9 cellular contexts compared by ENCODE assay signal in the genomic region with DNA sequence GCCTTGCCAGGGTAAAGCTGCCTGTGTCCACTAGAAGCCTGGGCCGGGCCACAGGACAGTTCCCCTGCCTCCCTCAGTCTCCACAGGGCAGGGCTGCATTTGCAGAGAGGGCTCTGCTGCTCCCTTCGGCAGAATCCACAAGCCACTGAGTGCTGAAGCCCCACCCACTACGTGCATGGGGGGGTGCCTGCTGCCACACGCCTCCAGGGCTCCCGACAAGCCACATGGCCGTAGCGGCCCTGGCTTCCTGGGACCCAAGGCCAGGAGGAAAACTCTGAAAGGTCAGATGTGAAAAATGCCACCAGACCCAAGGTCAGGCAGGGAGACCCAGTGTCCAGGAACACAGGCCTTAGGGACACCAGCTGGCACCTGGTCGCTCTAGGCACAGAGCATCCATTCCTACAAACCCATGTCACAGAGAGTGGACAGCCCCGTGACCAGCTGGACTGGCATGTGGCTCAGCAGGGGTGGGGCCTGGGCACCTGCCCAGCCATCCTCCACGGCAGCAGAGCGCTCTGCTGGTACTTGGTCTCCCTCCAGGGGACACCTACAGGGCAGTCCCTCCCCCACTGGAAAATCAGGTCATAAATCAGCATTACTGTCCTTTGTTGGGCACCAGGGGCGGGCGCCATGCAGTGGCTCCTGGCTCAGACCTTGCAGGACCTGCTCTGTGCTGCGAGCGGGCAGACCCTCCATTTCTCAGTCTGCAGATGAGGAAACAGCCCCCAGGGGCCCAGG. TPM values are rescaled to one million over a fixed set of nuclear protein-coding genes. Genes with fewer than 3 reads are reported as not detected.
A peak's percentile ranks its signal among the peaks of the same experiment; 100 is the strongest.
DNase-seq lines count a peak whose midpoint lies in the region; ATAC-seq and TF ChIP-seq lines count a peak whose summit lies in the region.
"Had no signal": no experiment of that assay in that cellular context is flagged by ENCODE, and none has a peak within 500 bp of the region (broad histone marks: within the 10 kb centered on the region; RNA-seq: fewer than 3 reads in every experiment).

No MANE protein-coding gene starts in this region.

- DNase-seq in IMR-90 (no peak), Panc1 (ENCODE audit: low read depth, low spot score) (no peak), stomach (peak; percentile 79), NCI-H2107 (lab: John Stamatoyannopoulos, UW) (no peak)
- DNase-seq: activated naive CD4-positive, alpha-beta T cell treated with anti-CD3 and anti-CD28 coated beads for 36 hours; foreskin keratinocyte had no signal

- H3K9me3 ChIP-seq in IMR-90 (ENCODE audit: control insufficient read depth, insufficient read depth, low read length) = no peaks in the 10 kb centered on the region
- no peaks in the 10 kb centered on the region for H3K9me3 ChIP-seq in Panc1 (ENCODE audit: control insufficient read depth, insufficient read depth, low read depth, low read length)
- H3K9me3 ChIP-seq in stomach = no peaks in the 10 kb centered on the region

- no peak overlapping the region for H4K91ac ChIP-seq in IMR-90 (ENCODE audit: insufficient read depth, low read depth, low read length)

- peaks cover 12% of the 10 kb centered on the region; the same call in 1 of the 2 replicates for H3K9me1 ChIP-seq in IMR-90 (ENCODE audit: insufficient read depth, low read length)

- ATAC-seq in IMR-90 (ENCODE audit: low read depth) (no peak), Panc1 (no peak), GM19463 (IDR thresholded peaks at IDR 0.05; ENCODE audit: unreplicated experiment) (no peak), HG02973 (IDR thresholded peaks at IDR 0.05; ENCODE audit: unreplicated experiment) (no peak)

- peaks cover 77% of the 10 kb centered on the region for H4K20me1 ChIP-seq in IMR-90 (ENCODE audit: insufficient read depth, low read length)

- CTCF ChIA-PET in IMR-90 (lab: Yijun Ruan, JAX) (no interaction called here), Panc1 (lab: Charles Lee) (no interaction called here)

- peak overlapping the region; percentile 19; the same call in 1 of the 2 replicates for H2AK5ac ChIP-seq in IMR-90 (ENCODE audit: low read depth, low read length)

- TF ChIP-seq CTCF in IMR-90 (conservative IDR thresholded peaks at IDR 0.05; ENCODE audit: low read depth, low read length) (no peak), Panc1 (IDR thresholded peaks at IDR 0.05) (no peak), stomach (IDR thresholded peaks at IDR 0.05) (peak in 1 of 7 experiments; percentile 10)

- no peak overlapping the region for H3K4me2 ChIP-seq in IMR-90 (ENCODE audit: low read depth, low read length)

- H3K36me3 ChIP-seq in IMR-90 (ENCODE audit: control insufficient read depth, insufficient read depth, low read length) (no peaks in the 10 kb centered on the region), Panc1 (ENCODE audit: control insufficient read depth, insufficient read depth, low read length) (no peaks in the 10 kb centered on the region), stomach (no peaks in the 10 kb centered on the region)

- H3K4me1 ChIP-seq in IMR-90 (ENCODE audit: control insufficient read depth, insufficient read depth, low read length) (peaks cover 34% of the 10 kb centered on the region), Panc1 (ENCODE audit: control insufficient read depth, insufficient read depth, low read length) (peaks cover 61% of the 10 kb centered on the region), stomach (peaks cover 64 to 82% (median 68%) of the 10 kb centered on the region in 4 donors)
- H3K4me1 ChIP-seq: foreskin keratinocyte had no signal

- BruUV-seq in IMR-90 (replicated peaks; lab: Mats Ljungman, UMichigan) (no TSS peak), Panc1 (replicated peaks; lab: Mats Ljungman, UMichigan) (no TSS peak)

- no peak overlapping the region for H3K9ac ChIP-seq in IMR-90 (ENCODE audit: low read depth, low read length)

- no peak overlapping the region for H4K5ac ChIP-seq in IMR-90 (ENCODE audit: low read depth, low read length)

- H2BK15ac ChIP-seq in IMR-90 (ENCODE audit: low read depth, low read length) = no peak overlapping the region

- no peak overlapping the region for H3K27ac ChIP-seq in IMR-90 (ENCODE audit: insufficient read depth, low read length)
- H3K27ac ChIP-seq in Panc1 (ENCODE audit: low read length) = peak overlapping the region; percentile 65
- H3K27ac ChIP-seq in layer of hippocampus (ENCODE audit: low read depth, low read length) = peak overlapping the region; percentile 15
- peak overlapping the region; percentile 48 to 83 (median 79) for H3K27ac ChIP-seq in stomach
- H3K27ac ChIP-seq: foreskin keratinocyte had no signal

- H3K4me3 ChIP-seq in IMR-90 (ENCODE audit: insufficient read depth, low read depth, low read length) (no peak overlapping the region), Panc1 (ENCODE audit: low read depth in 2 of 2, low read length in 2 of 2) (no peak overlapping the region), stomach (no peak overlapping the region)

- H3K14ac ChIP-seq in IMR-90 (replicated peaks; ENCODE audit: low read depth, low read length) = no peak overlapping the region

- TF ChIP-seq EP300 in stomach (IDR thresholded peaks at IDR 0.05) = no peak

- TF ChIP-seq POLR2A in IMR-90 (IDR thresholded peaks at IDR 0.05; ENCODE audit: low read depth, low read length) (no peak), stomach (IDR thresholded peaks at IDR 0.05) (no peak)

- H2BK5ac ChIP-seq in IMR-90 (ENCODE audit: low read depth, low read length, poor library complexity, severe bottlenecking) = no peak overlapping the region

- H3K27me3 ChIP-seq in IMR-90 (ENCODE audit: control insufficient read depth, insufficient read depth, low read length) = no peaks in the 10 kb centered on the region
- no peaks in the 10 kb centered on the region for H3K27me3 ChIP-seq in Panc1 (ENCODE audit: control insufficient read depth, insufficient read depth, low read length)
- no peaks in the 10 kb centered on the region for H3K27me3 ChIP-seq in layer of hippocampus (ENCODE audit: control insufficient read depth, insufficient read depth, low read length)
- H3K27me3 ChIP-seq in stomach = no peaks in the 10 kb centered on the region
- H3K27me3 ChIP-seq: foreskin keratinocyte had no signal

- intact Hi-C loops in IMR-90 (cut with micrococcal nuclease) = no loop called here
- intact Hi-C loops in Panc1 (cut with micrococcal nuclease; ENCODE audit: unreplicated experiment) = no loop called here
- intact Hi-C loops in stomach (cut with DNase I; ENCODE audit: low total_unique reads) = no loop called here

- H2BK120ac ChIP-seq in IMR-90 (ENCODE audit: low read depth, low read length) = no peak overlapping the region

- H3K4ac ChIP-seq in IMR-90 (ENCODE audit: low read depth, low read length) = no peak overlapping the region

- H3K56ac ChIP-seq in IMR-90 (ENCODE audit: extremely low read depth, insufficient read depth, low read length) = no peak overlapping the region

- no peak overlapping the region for H4K8ac ChIP-seq in IMR-90 (ENCODE audit: low read depth in 2 of 2, low read length in 2 of 2)

- WGBS in IMR-90 (ENCODE audit: extremely low coverage in 2 of 2, insufficient read length in 1 of 2), 2 experiments = 83% methylated on average over 4 of the region's 15 CpGs; no CpG with 5 or more reads in 1 of the 2 experiments
- WGBS in stomach, 5 donors = 35 to 47% (median 43%) methylated on average over 11 to 15 of the region's 15 CpGs

- dilution Hi-C loops in IMR-90 (cut with HindIII; ENCODE audit: low sequenced_read_pairs, unreplicated experiment) = no loop called here

- POLR2A ChIA-PET in IMR-90 (lab: Charles Lee; ENCODE audit: unreplicated experiment) (no interaction called here), Panc1 (lab: Charles Lee) (no interaction called here)

- H3K23ac ChIP-seq in IMR-90 (ENCODE audit: low read depth, low read length) = no peak overlapping the region

- in situ Hi-C loops in IMR-90 (cut with MboI; ENCODE audit: low sequenced_read_pairs) (no loop called here), Panc1 (cut with HindIII; ENCODE audit: low pct_unique_long_range_greater_than_20kb, low sequenced_read_pairs) (no loop called here)

- H2AFZ ChIP-seq in IMR-90 (replicated peaks; ENCODE audit: low read length, poor library complexity) = peak overlapping the region; percentile 24

- no peak overlapping the region for H2BK20ac ChIP-seq in IMR-90 (ENCODE audit: low read depth, low read length)

- H3K18ac ChIP-seq in IMR-90 (ENCODE audit: low read depth, low read length) = no peak overlapping the region

- peaks cover 35 to 89% of the 10 kb centered on the region in 2 experiments for H3K79me1 ChIP-seq in IMR-90 (ENCODE audit: low read depth in 1 of 2, low read length in 2 of 2)

- peak overlapping the region; percentile 29 for H2AK9ac ChIP-seq in IMR-90 (replicated peaks; ENCODE audit: low read depth, low read length, poor library complexity)

- TF ChIP-seq RAD21 in IMR-90 (IDR thresholded peaks at IDR 0.05; ENCODE audit: low read length) = no peak

TF ChIP-seq in IMR-90, 13 proteins besides CTCF, POLR2A, EP300 and RAD21 (continues in another document):
- no peak for TF ChIP-seq BHLHE40 (IDR thresholded peaks at IDR 0.05; ENCODE audit: low read depth, low read length)
- no peak for TF ChIP-seq RCOR1 (IDR thresholded peaks at IDR 0.05; ENCODE audit: insufficient replicate concordance, low read length)
- TF ChIP-seq MAZ (IDR thresholded peaks at IDR 0.05; ENCODE audit: borderline replicate concordance, low read depth, low read length) = no peak
- no peak for TF ChIP-seq RFX5 (IDR thresholded peaks at IDR 0.05; ENCODE audit: low read depth, low read length)
- TF ChIP-seq MXI1 (IDR thresholded peaks at IDR 0.05; ENCODE audit: borderline replicate concordance, low read depth, low read length) = no peak
- no peak for TF ChIP-seq NFE2L2 (IDR thresholded peaks at IDR 0.05; ENCODE audit: low read depth, low read length)
- TF ChIP-seq, protein P1, sequence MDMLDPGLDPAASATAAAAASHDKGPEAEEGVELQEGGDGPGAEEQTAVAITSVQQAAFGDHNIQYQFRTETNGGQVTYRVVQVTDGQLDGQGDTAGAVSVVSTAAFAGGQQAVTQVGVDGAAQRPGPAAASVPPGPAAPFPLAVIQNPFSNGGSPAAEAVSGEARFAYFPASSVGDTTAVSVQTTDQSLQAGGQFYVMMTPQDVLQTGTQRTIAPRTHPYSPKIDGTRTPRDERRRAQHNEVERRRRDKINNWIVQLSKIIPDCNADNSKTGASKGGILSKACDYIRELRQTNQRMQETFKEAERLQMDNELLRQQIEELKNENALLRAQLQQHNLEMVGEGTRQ (IDR thresholded peaks at IDR 0.05; ENCODE audit: low read depth, low read length) = no peak
- no peak for TF ChIP-seq CEBPB (IDR thresholded peaks at IDR 0.05; ENCODE audit: low read depth, low read length)
- no peak for TF ChIP-seq MAFK (IDR thresholded peaks at IDR 0.05; ENCODE audit: low read depth, low read length)
- TF ChIP-seq FOS (IDR thresholded peaks at IDR 0.05; ENCODE audit: low read depth, low read length) = no peak
- no peak for TF ChIP-seq SMC3 (IDR thresholded peaks at IDR 0.05; ENCODE audit: low read depth, low read length)

RNA-seq across cellular contexts. Expression of gene CCDC85C, which starts 42.9 kb away (rescaled TPM):
- total RNA-seq in IMR-90 (2012; rRNA removed) (13.9 and 16.0 TPM in 2 replicates), Panc1 (2021; ENCODE audit: unreplicated experiment) (96.6 TPM), stomach (10 to 100 TPM; 10.5 to 28.6 (median 14.5) TPM)
- polyA plus RNA-seq in IMR-90 (2012; rRNA removed) (19.0 and 22.2 TPM in 2 replicates), stomach (10 to 100 TPM; 11.4 to 20.1 (median 17.3) TPM)
- 10.9 and 15.5 TPM in 2 replicates for polyA plus RNA-seq in IMR-90 (2012; cell fraction: cytosol; rRNA removed)
- polyA plus RNA-seq in IMR-90 (2012; cell fraction: nucleus; rRNA removed; ENCODE audit: low replicate concordance) = 11.3 and 20.4 TPM in 2 replicates
- polyA plus RNA-seq in Panc1 (2012; ENCODE audit: insufficient read length) = 64.9 TPM
